9 cellular contexts compared by ENCODE assay signal in genomic region chr14:63492391-63492790, GRCh38. TPM values are rescaled to one million over a fixed set of nuclear protein-coding genes. Genes with fewer than 3 reads are reported as not detected.
DNase-seq lines count a peak whose midpoint lies in the region; ATAC-seq and TF ChIP-seq lines count a peak whose summit lies in the region.
"Had no signal": no experiment of that assay in that cellular context is flagged by ENCODE, and none has a peak within 500 bp of the region (broad histone marks: within the 10 kb centered on the region; RNA-seq: fewer than 3 reads in every experiment).

No MANE protein-coding gene starts in this region.

- no peaks in the 10 kb centered on the region for H3K27me3 Mint-ChIP-seq in CD8-positive, alpha-beta T cell (ENCODE audit: low read depth)
- no peaks in the 10 kb centered on the region for H3K27me3 Mint-ChIP-seq in neural crest cell (ENCODE audit: low read depth)
- H3K27me3 Mint-ChIP-seq in CD4-positive, alpha-beta T cell: no peaks in the 10 kb centered on the region

- H3K4me1 ChIP-seq in CD8-positive, alpha-beta T cell (ENCODE audit: insufficient read depth, low read length): peaks cover 7% of the 10 kb centered on the region
- peaks cover 27% of the 10 kb centered on the region for H3K4me1 ChIP-seq in PC-3 (ENCODE audit: insufficient read depth, low read length)

- no peak for ATAC-seq in CD8-positive, alpha-beta T cell
- ATAC-seq in PC-3: peak; percentile 95
- ATAC-seq in CD4-positive, alpha-beta T cell (ENCODE audit: poor library complexity): no peak
- no peak for ATAC-seq in HG02798 (IDR thresholded peaks at IDR 0.05; ENCODE audit: poor library complexity, unreplicated experiment)

- no peak overlapping the region for H3K27ac ChIP-seq in CD8-positive, alpha-beta T cell (ENCODE audit: low read depth, low read length)
- peak overlapping the region; percentile 55 for H3K27ac ChIP-seq in PC-3 (ENCODE audit: low read length)
- H3K27ac ChIP-seq in CD4-positive, alpha-beta T cell (ENCODE audit: low read depth, low read length): no peak overlapping the region

- DNase-seq in CD8-positive, alpha-beta T cell: no peak
- DNase-seq in PC-3 (peak; percentile 73), epithelial cell of esophagus (ENCODE audit: low read depth) (peak; percentile 94), neural crest cell (ENCODE audit: low read depth, low spot score) (no peak), COR-L47 (lab: John Stamatoyannopoulos, UW) (no peak), cerebellar cortex (ENCODE audit: low spot score) (no peak)
- no peak for DNase-seq in CD4-positive, alpha-beta T cell
- DNase-seq: DMS79 treated with DMSO at 0.1 percent for 48 hours had no signal

- no peaks in the 10 kb centered on the region for H3K27me3 ChIP-seq in CD8-positive, alpha-beta T cell (ENCODE audit: insufficient read depth, low read length)
- no peaks in the 10 kb centered on the region for H3K27me3 ChIP-seq in PC-3 (ENCODE audit: low read length)
- H3K27me3 ChIP-seq in CD4-positive, alpha-beta T cell (ENCODE audit: control insufficient read depth, insufficient read depth, low read length): no peaks in the 10 kb centered on the region

- H3K9me3 Mint-ChIP-seq in CD8-positive, alpha-beta T cell: no peaks in the 10 kb centered on the region
- no peaks in the 10 kb centered on the region for H3K9me3 Mint-ChIP-seq in neural crest cell
- no peaks in the 10 kb centered on the region for H3K9me3 Mint-ChIP-seq in CD4-positive, alpha-beta T cell

- H3K79me2 ChIP-seq in PC-3 (ENCODE audit: low read length): peaks cover 92% of the 10 kb centered on the region

- POLR2A ChIA-PET in CD8-positive, alpha-beta T cell (lab: Charles Lee): no interaction called here
- POLR2A ChIA-PET in PC-3 (lab: Charles Lee; ENCODE audit: unreplicated experiment): no interaction called here
- POLR2A ChIA-PET in CD4-positive, alpha-beta T cell (lab: Charles Lee): no interaction called here

- H3K36me3 Mint-ChIP-seq in CD8-positive, alpha-beta T cell: peaks cover 16% of the 10 kb centered on the region
- no peaks in the 10 kb centered on the region for H3K36me3 Mint-ChIP-seq in neural crest cell (ENCODE audit: low read depth)
- peaks cover 31% of the 10 kb centered on the region for H3K36me3 Mint-ChIP-seq in CD4-positive, alpha-beta T cell (ENCODE audit: low read depth)

- H3K9me2 ChIP-seq in PC-3 (replicated peaks; ENCODE audit: low read length): no peaks in the 10 kb centered on the region

- CTCF ChIA-PET in CD8-positive, alpha-beta T cell (lab: Charles Lee): no interaction called here
- CTCF ChIA-PET in PC-3 (lab: Charles Lee): no interaction called here
- CTCF ChIA-PET in CD4-positive, alpha-beta T cell (lab: Charles Lee): no interaction called here

- H2AFZ ChIP-seq in PC-3 (ENCODE audit: low read length): no peak overlapping the region

- H3F3A ChIP-seq in PC-3 (ENCODE audit: low read length, unreplicated experiment): no peaks in the 10 kb centered on the region

- no peak overlapping the region for H3K4me3 Mint-ChIP-seq in CD8-positive, alpha-beta T cell
- H3K4me3 Mint-ChIP-seq in neural crest cell: no peak overlapping the region
- H3K4me3 Mint-ChIP-seq in CD4-positive, alpha-beta T cell: no peak overlapping the region

- H3K4me3 ChIP-seq in CD8-positive, alpha-beta T cell (ENCODE audit: low read depth, low read length): no peak overlapping the region
- H3K4me3 ChIP-seq in PC-3 (ENCODE audit: low read length) (no peak overlapping the region), epithelial cell of esophagus (ENCODE audit: low read length) (peak overlapping the region; percentile 10)

- H3K4me1 Mint-ChIP-seq in CD8-positive, alpha-beta T cell (ENCODE audit: low read depth): peaks cover 44% of the 10 kb centered on the region
- peaks cover 34% of the 10 kb centered on the region for H3K4me1 Mint-ChIP-seq in neural crest cell
- peaks cover 46% of the 10 kb centered on the region for H3K4me1 Mint-ChIP-seq in CD4-positive, alpha-beta T cell (ENCODE audit: low read depth)

- H3K9ac ChIP-seq in PC-3 (ENCODE audit: low read length): no peak overlapping the region

- H3K4me2 ChIP-seq in PC-3 (ENCODE audit: low read length): peak overlapping the region; percentile 46

- no peak for TF ChIP-seq CTCF in CD8-positive, alpha-beta T cell (IDR thresholded peaks at IDR 0.05)
- TF ChIP-seq CTCF in PC-3 (conservative IDR thresholded peaks at IDR 0.05; ENCODE audit: low read depth, low read length) (no peak), epithelial cell of esophagus (IDR thresholded peaks at IDR 0.05; ENCODE audit: insufficient read depth, low read depth, low read length, missing control alignments) (no peak), neural crest cell (conservative IDR thresholded peaks at IDR 0.05) (no peak)
- TF ChIP-seq CTCF in CD4-positive, alpha-beta T cell (IDR thresholded peaks at IDR 0.05): no peak

- H3K27ac Mint-ChIP-seq in CD8-positive, alpha-beta T cell: peak overlapping the region; percentile 16
- peak overlapping the region; percentile 32 for H3K27ac Mint-ChIP-seq in neural crest cell (ENCODE audit: unreplicated experiment)
- H3K27ac Mint-ChIP-seq in CD4-positive, alpha-beta T cell: no peak overlapping the region

- intact Hi-C loops in CD8-positive, alpha-beta T cell (cut with DNase I, micrococcal nuclease): no loop called here
- intact Hi-C loops in PC-3 (cut with micrococcal nuclease): loop anchor here (1.0 to 2.0 kb wide), 6 partner anchors 8 to 103 kb away; partner anchors contain the start of gene PPP2R5E
- intact Hi-C loops in CD4-positive, alpha-beta T cell (cut with DNase I, micrococcal nuclease): no loop called here

- no peaks in the 10 kb centered on the region for H3K36me3 ChIP-seq in CD8-positive, alpha-beta T cell (ENCODE audit: insufficient read depth, low read length)
- no peaks in the 10 kb centered on the region for H3K36me3 ChIP-seq in PC-3 (ENCODE audit: low read depth, low read length)

- no peaks in the 10 kb centered on the region for H3K9me3 ChIP-seq in CD8-positive, alpha-beta T cell (ENCODE audit: low read length)
- H3K9me3 ChIP-seq in PC-3 (ENCODE audit: low read length): no peaks in the 10 kb centered on the region
- H3K9me3 ChIP-seq in CD4-positive, alpha-beta T cell (ENCODE audit: control insufficient read depth, low read length): no peaks in the 10 kb centered on the region

- 0 out of 2 replicates have a peak, but pooled peaks cover 10% of the 10 kb centered on the region for H4K20me1 ChIP-seq in PC-3 (ENCODE audit: low read length)

- no TSS peak for BruUV-seq in PC-3 (replicated peaks; lab: Mats Ljungman, UMichigan)

RNA-seq across cellular contexts. Expression of gene PPP2R5E, which starts 50.8 kb away (rescaled TPM):
- 10 to 100 TPM; 33.5 to 35.9 TPM for total RNA-seq in CD8-positive, alpha-beta T cell
- total RNA-seq in PC-3 (2014; rRNA removed) (17.2 and 26.4 TPM in 2 replicates), neural crest cell (67.3 and 70.3 TPM in 2 replicates)
- 10 to 100 TPM; 31.2 to 32.3 TPM for total RNA-seq in CD4-positive, alpha-beta T cell

Comparison
In these comparisons a context has a peak if more than half of its experiments do, and no peak if none do; other contexts are left out.
1. DNase-seq: peak in PC-3 (single experiment) and epithelial cell of esophagus (single experiment); none in CD8-positive, alpha-beta T cell (0 of 7), neural crest cell (single experiment), CD4-positive, alpha-beta T cell (0 of 10), COR-L47 (single experiment) and cerebellar cortex (single experiment).